In the genomic region with DNA sequence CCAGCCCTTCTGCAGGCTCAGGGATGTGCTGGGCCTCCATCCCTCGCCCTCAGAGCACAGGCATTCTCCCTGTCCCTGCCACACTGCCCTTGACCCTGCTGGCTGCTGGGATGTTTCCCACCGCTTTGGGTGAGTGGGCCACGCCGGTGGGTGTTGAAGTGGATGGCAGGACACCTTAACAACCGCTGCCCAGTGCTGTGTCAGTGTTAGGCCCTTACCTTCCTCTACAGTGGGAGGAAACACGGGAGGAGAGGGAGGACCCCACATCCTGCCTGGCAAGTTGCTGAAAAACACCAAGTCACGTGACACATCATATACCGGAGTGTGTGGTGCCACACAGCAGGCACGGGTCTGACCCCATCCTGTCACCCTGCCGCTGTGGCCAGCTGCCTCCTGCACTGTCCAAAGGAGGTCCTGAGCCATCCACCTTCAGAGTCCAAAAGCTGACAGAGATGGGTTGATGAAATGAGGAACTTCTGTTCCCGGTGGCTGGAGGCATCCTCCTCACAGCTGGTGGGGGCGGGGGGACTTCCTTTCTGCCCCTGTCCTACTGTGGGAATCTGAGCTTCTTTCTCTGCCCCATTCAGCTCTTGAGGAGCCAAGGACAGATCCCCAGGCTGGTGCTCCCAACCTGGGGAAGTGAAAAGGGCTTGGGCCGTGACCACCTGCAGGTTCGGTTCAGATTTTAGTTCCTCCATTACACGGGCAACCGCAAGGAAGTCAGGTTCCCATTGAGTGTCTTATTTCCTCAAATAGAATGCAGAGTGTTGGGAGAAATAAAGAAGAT, we compare ENCODE assay signal across 8 cellular contexts. TPM values are rescaled to one million over a fixed set of nuclear protein-coding genes. Genes with fewer than 3 reads are reported as not detected.
DNase-seq lines count a peak whose midpoint lies in the region; ATAC-seq and TF ChIP-seq lines count a peak whose summit lies in the region.

No MANE protein-coding gene starts in this region.

- no peaks in the 10 kb centered on the region for H3K36me3 Mint-ChIP-seq in neural progenitor cell

- H3K36me3 ChIP-seq in Panc1 (ENCODE audit: control insufficient read depth, insufficient read depth, low read length) (no peaks in the 10 kb centered on the region), neural progenitor cell (no peaks in the 10 kb centered on the region)

- no peak overlapping the region for H3K27ac Mint-ChIP-seq in neural progenitor cell

- ATAC-seq in GM19035 (IDR thresholded peaks at IDR 0.05; ENCODE audit: unreplicated experiment) (peak; percentile 45), Panc1 (0 out of 2 replicates have a peak, but pooled peaks have one; percentile 17), GM21360 (IDR thresholded peaks at IDR 0.05; ENCODE audit: unreplicated experiment) (no peak)

- no peaks in the 10 kb centered on the region for H3K9me3 Mint-ChIP-seq in neural progenitor cell

- no peaks in the 10 kb centered on the region for H3K9me3 ChIP-seq in Panc1 (ENCODE audit: control insufficient read depth, insufficient read depth, low read depth, low read length)
- H3K9me3 ChIP-seq in neural progenitor cell (ENCODE audit: low read depth): no peaks in the 10 kb centered on the region

- H3K4me2 ChIP-seq in neural progenitor cell: no peak overlapping the region

- H3K4me3 ChIP-seq in Panc1 (ENCODE audit: low read depth in 2 of 2, low read length in 2 of 2) (no peak overlapping the region), neural progenitor cell (no peak overlapping the region)

- CTCF ChIA-PET in Panc1 (lab: Charles Lee): no interaction called here

- peaks cover 16% of the 10 kb centered on the region for H3K27me3 Mint-ChIP-seq in neural progenitor cell (ENCODE audit: insufficient read depth, low read depth)

- BruUV-seq in Panc1 (replicated peaks; lab: Mats Ljungman, UMichigan): no TSS peak

- H3K4me1 ChIP-seq in Panc1 (ENCODE audit: control insufficient read depth, insufficient read depth, low read length) (no peaks in the 10 kb centered on the region), neural progenitor cell (no peaks in the 10 kb centered on the region)

- in situ Hi-C loops in Panc1 (cut with HindIII; ENCODE audit: low pct_unique_long_range_greater_than_20kb, low sequenced_read_pairs): no loop called here

- no peak overlapping the region for H3K4me3 Mint-ChIP-seq in neural progenitor cell

- DNase-seq in Panc1 (ENCODE audit: low read depth, low spot score) (no peak), activated gamma-delta T cell (lab: John Stamatoyannopoulos, UW) (peak; percentile 19), neural progenitor cell (ENCODE audit: low spot score) (no peak), DMS114 treated with DMSO at 0.1 percent for 48 hours (lab: John Stamatoyannopoulos, UW; ENCODE audit: unreplicated experiment) (no peak), islet precursor cell (no peak), DMS 273 (lab: John Stamatoyannopoulos, UW; ENCODE audit: unreplicated experiment) (no peak)

- no peaks in the 10 kb centered on the region for H3K79me2 ChIP-seq in neural progenitor cell (ENCODE audit: low read depth)

- H2AFZ ChIP-seq in neural progenitor cell (replicated peaks): peak overlapping the region; percentile 72

- TF ChIP-seq CTCF in Panc1 (IDR thresholded peaks at IDR 0.05) (no peak), neural progenitor cell (IDR thresholded peaks at IDR 0.05) (no peak)

- peaks cover 6% of the 10 kb centered on the region for H3F3A ChIP-seq in neural progenitor cell (ENCODE audit: low read depth)

- H3K27ac ChIP-seq in Panc1 (ENCODE audit: low read length) (no peak overlapping the region), neural progenitor cell (no peak overlapping the region)

- no peak overlapping the region for H3K9ac ChIP-seq in neural progenitor cell

- intact Hi-C loops in Panc1 (cut with micrococcal nuclease; ENCODE audit: unreplicated experiment): no loop called here

- POLR2A ChIA-PET in Panc1 (lab: Charles Lee): no interaction called here

- H3K27me3 ChIP-seq in Panc1 (ENCODE audit: control insufficient read depth, insufficient read depth, low read length): no peaks in the 10 kb centered on the region
- peaks cover 13% of the 10 kb centered on the region for H3K27me3 ChIP-seq in neural progenitor cell

- H3K4me1 Mint-ChIP-seq in neural progenitor cell: peaks cover 7% of the 10 kb centered on the region

- no peaks in the 10 kb centered on the region for H4K20me1 ChIP-seq in neural progenitor cell (ENCODE audit: low read depth)

RNA-seq across cellular contexts. Expression of a gene that starts 3.2 kb away (rescaled TPM):
- total RNA-seq in Panc1 (2021; ENCODE audit: unreplicated experiment) (4.2 TPM), neural progenitor cell (ENCODE audit: low replicate concordance) (1.7 and 6.7 TPM in 2 replicates)
- polyA plus RNA-seq in Panc1 (2012; ENCODE audit: insufficient read length): 4.3 TPM

RNA-seq across cellular contexts. Expression of a gene that starts 38.5 kb away (rescaled TPM):
- total RNA-seq in Panc1 (2021; ENCODE audit: unreplicated experiment) (59.7 TPM), neural progenitor cell (ENCODE audit: low replicate concordance) (61.2 and 66.3 TPM in 2 replicates)
- 58.0 TPM for polyA plus RNA-seq in Panc1 (2012; ENCODE audit: insufficient read length)

RNA-seq across cellular contexts. Expression of a gene that starts 45.2 kb away (rescaled TPM):
- total RNA-seq in Panc1 (2021; ENCODE audit: unreplicated experiment) (49.4 TPM), neural progenitor cell (ENCODE audit: low replicate concordance) (94.3 and 97.0 TPM in 2 replicates)
- polyA plus RNA-seq in Panc1 (2012; ENCODE audit: insufficient read length): 59.2 TPM
